ENCODE assay signal across 7 cellular contexts in the genomic region with DNA sequence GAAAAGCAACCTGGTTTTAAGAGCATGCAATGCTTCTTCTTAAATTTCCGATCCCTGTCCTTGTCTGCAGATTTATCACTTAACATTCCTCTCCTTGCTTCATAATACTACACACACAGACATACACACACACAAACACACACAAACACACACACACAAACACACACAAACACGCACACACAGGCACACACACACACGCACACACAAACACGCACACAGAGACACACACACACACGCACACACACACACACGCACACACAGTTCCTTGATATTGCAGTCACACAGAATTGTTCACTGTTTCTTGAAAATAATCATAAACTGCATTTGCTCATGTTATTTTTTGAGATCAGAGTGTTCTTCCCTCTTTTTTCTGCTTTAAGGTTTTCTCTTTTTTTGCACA.
"Had no signal": no experiment of that assay in that cellular context is flagged by ENCODE, and none has a peak within 500 bp of the region (broad histone marks: within the 10 kb centered on the region; RNA-seq: fewer than 3 reads in every experiment).

No MANE protein-coding gene starts in this region.

- H3K9me3 Mint-ChIP-seq: GM23338 had no signal

- H3K4me3 Mint-ChIP-seq: GM23338 had no signal

- H3K4me1 Mint-ChIP-seq: IgD-negative memory B cell had no signal

- H3K27ac Mint-ChIP-seq: GM23338, IgD-negative memory B cell had no signal

- H3K36me3 ChIP-seq: HAP-1 had no signal

- H2AFZ ChIP-seq: GM23338 had no signal

- ATAC-seq: GM23338, HCT116 had no signal

- H3K27me3 Mint-ChIP-seq: IgD-negative memory B cell had no signal

- DNase-seq: H7, KG1 had no signal

- FAIRE-seq: HTR-8/SVneo had no signal

- H3K4me3 ChIP-seq: GM23338, HAP-1 had no signal

- H3K4me2 ChIP-seq: GM23338 had no signal

- H3K36me3 Mint-ChIP-seq: IgD-negative memory B cell had no signal

- H3K4me1 ChIP-seq: HAP-1 had no signal

- H3K9me3 ChIP-seq: HAP-1 had no signal
